ENCODE assay signal across 8 cellular contexts in the genomic region with DNA sequence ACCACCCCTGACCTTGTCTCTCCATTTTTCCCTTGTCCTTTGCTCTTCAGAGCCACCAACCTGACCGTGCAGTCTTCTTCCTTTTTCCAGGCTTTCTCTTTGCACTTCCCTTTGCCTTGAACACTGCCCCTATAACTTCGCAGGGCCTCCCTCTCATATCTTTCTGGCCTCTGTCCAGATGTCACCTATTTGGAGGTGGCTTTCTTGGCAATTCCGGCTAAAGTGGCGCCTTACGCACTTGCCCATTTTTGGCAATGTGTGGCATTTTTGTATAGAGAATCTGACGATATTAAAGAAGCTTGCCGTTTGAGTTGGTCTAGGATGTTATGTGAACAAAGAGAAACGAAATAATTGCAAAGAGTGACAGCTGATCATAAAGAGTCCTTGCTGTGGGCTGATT. TPM values are rescaled to one million over a fixed set of nuclear protein-coding genes. Genes with fewer than 3 reads are reported as not detected.
A peak's percentile ranks its signal among the peaks of the same experiment; 100 is the strongest.
DNase-seq lines count a peak whose midpoint lies in the region; ATAC-seq and TF ChIP-seq lines count a peak whose summit lies in the region.

No MANE protein-coding gene starts in this region.

- peaks cover 17 to 55% (median 50%) of the 10 kb centered on the region in 11 experiments; a peak in 20 of 22 replicates for H4K20me1 ChIP-seq in BLaER1 treated with 17β-estradiol and CSF1 and Interleukin-3, amounts not matched to agents 10 nM and 100 nM
- H4K20me1 ChIP-seq in Karpas-422 (ENCODE audit: insufficient read depth, low read depth, low read length), result no peaks in the 10 kb centered on the region

- H3K4me3 Mint-ChIP-seq in natural killer cell, result peak overlapping the region; percentile 94

- peaks cover 53% of the 10 kb centered on the region for H3K79me2 ChIP-seq in Karpas-422 (ENCODE audit: low read length)

- peaks cover 23% of the 10 kb centered on the region for H3K36me3 Mint-ChIP-seq in natural killer cell

- peak overlapping the region; percentile 80 to 94 (median 91) for H3K9ac ChIP-seq in BLaER1 treated with 17β-estradiol and CSF1 and Interleukin-3, amounts not matched to agents 10 nM and 100 nM
- H3K9ac ChIP-seq in Karpas-422 (ENCODE audit: low read length), result peak overlapping the region; percentile 97

- no peak for TF ChIP-seq CTCF in choroid plexus epithelial cell (conservative IDR thresholded peaks at IDR 0.05; ENCODE audit: low read depth, low read length)
- TF ChIP-seq CTCF in natural killer cell (IDR thresholded peaks at IDR 0.05), result no peak

- ATAC-seq in natural killer cell (no peak), GM18861 (IDR thresholded peaks at IDR 0.05; ENCODE audit: unreplicated experiment) (no peak)

- peaks cover 21 to 34% (median 26%) of the 10 kb centered on the region in 10 experiments for H3K4me1 ChIP-seq in BLaER1 treated with 17β-estradiol and CSF1 and Interleukin-3, amounts not matched to agents 10 nM and 100 nM
- H3K4me1 ChIP-seq in Karpas-422 (ENCODE audit: low read length), result peaks cover 23% of the 10 kb centered on the region

- peak overlapping the region in 8 of 11 experiments; percentile 79 to 90 (median 86); a peak in 13 of 22 replicates for H3K27ac ChIP-seq in BLaER1 treated with 17β-estradiol and CSF1 and Interleukin-3, amounts not matched to agents 10 nM and 100 nM
- H3K27ac ChIP-seq in Karpas-422 (ENCODE audit: low read length), result no peak overlapping the region

- DNase-seq in Karpas-422, result no peak
- no peak for DNase-seq in choroid plexus epithelial cell (ENCODE audit: low read depth)
- DNase-seq in natural killer cell, result no peak
- DNase-seq in islet precursor cell, result no peak
- no peak for DNase-seq in KBM-7
- no peak for DNase-seq in NCI-H524 (lab: John Stamatoyannopoulos, UW)

- peaks cover 19% of the 10 kb centered on the region in 2 donors for H3K27me3 Mint-ChIP-seq in natural killer cell (ENCODE audit: low read depth in 2 of 2)

- H3K4me1 Mint-ChIP-seq in natural killer cell, result peaks cover 27 to 35% of the 10 kb centered on the region in 2 donors

- peak overlapping the region; percentile 72 to 94 (median 84) for H3K4me3 ChIP-seq in BLaER1 treated with 17β-estradiol and CSF1 and Interleukin-3, amounts not matched to agents 10 nM and 100 nM
- H3K4me3 ChIP-seq in Karpas-422 (ENCODE audit: low read length) (peak overlapping the region; percentile 82), choroid plexus epithelial cell (ENCODE audit: low read depth, low read length) (peak overlapping the region; percentile 86)

- H3K9me2 ChIP-seq in Karpas-422 (replicated peaks; ENCODE audit: insufficient read depth, low read length), result no peaks in the 10 kb centered on the region

- in situ Hi-C loops in KBM-7 (cut with MboI; ENCODE audit: low pct_unique_long_range_greater_than_20kb, low sequenced_read_pairs), result no loop called here

- peak overlapping the region; percentile 90 to 98 (median 96) for H3K4me2 ChIP-seq in BLaER1 treated with 17β-estradiol and CSF1 and Interleukin-3, amounts not matched to agents 10 nM and 100 nM
- peak overlapping the region; percentile 92 for H3K4me2 ChIP-seq in Karpas-422 (ENCODE audit: low read depth, low read length, poor library complexity, severe bottlenecking)

- no peak overlapping the region for H2AFZ ChIP-seq in Karpas-422 (ENCODE audit: low read length)

- peak overlapping the region; percentile 95 to 99 for H3K27ac Mint-ChIP-seq in natural killer cell

- H3K36me3 ChIP-seq in BLaER1 treated with 17β-estradiol and CSF1 and Interleukin-3, amounts not matched to agents 10 nM and 100 nM, result peaks cover 29 to 33% (median 30%) of the 10 kb centered on the region in 11 experiments
- H3K36me3 ChIP-seq in Karpas-422 (ENCODE audit: insufficient read depth, low read length), result peaks cover 33% of the 10 kb centered on the region

- peaks cover 0 to under 1% of the 10 kb centered on the region in 2 donors for H3K9me3 Mint-ChIP-seq in natural killer cell

- H3K27me3 ChIP-seq in BLaER1 treated with 17β-estradiol and CSF1 and Interleukin-3, amounts not matched to agents 10 nM and 100 nM, result peaks cover 0 to 31% (median 24%) of the 10 kb centered on the region in 11 experiments; a peak in 12 of 22 replicates
- H3K27me3 ChIP-seq in Karpas-422 (ENCODE audit: low read length), result no peaks in the 10 kb centered on the region

- no peaks in the 10 kb centered on the region for H3K9me3 ChIP-seq in BLaER1 treated with 17β-estradiol and CSF1 and Interleukin-3, amounts not matched to agents 10 nM and 100 nM (replicated peaks in 1 of 11)
- no peaks in the 10 kb centered on the region for H3K9me3 ChIP-seq in Karpas-422 (ENCODE audit: low read length)

- intact Hi-C loops in natural killer cell (cut with micrococcal nuclease), result loop anchor here (2.0 kb wide), 1 partner anchor 40 kb away; a partner anchor contains a TSS

RNA-seq across cellular contexts. Expression of a gene that starts 0.9 kb away (rescaled TPM):
- 19.8 and 21.6 TPM in 2 replicates for total RNA-seq in Karpas-422 (2014; rRNA removed; shearing (Covaris generic); ENCODE audit: low replicate concordance)
- 1 to 10 TPM; 4.7 to 7.2 (median 5.9) TPM for total RNA-seq in natural killer cell

RNA-seq across cellular contexts. Expression of a gene that starts 29.9 kb away (rescaled TPM):
- total RNA-seq in Karpas-422 (2014; rRNA removed; shearing (Covaris generic); ENCODE audit: low replicate concordance), result 6.9 and 10.0 TPM in 2 replicates
- total RNA-seq in natural killer cell, result 10 to 100 TPM in 1 of 3 donors, 1 to 10 TPM in 2; 6.6 to 10.7 (median 9.2) TPM

RNA-seq across cellular contexts. Expression of a gene that starts 40.9 kb away (rescaled TPM):
- 95.1 and 113 TPM in 2 replicates for total RNA-seq in Karpas-422 (2014; rRNA removed; shearing (Covaris generic); ENCODE audit: low replicate concordance)
- 10 to 100 TPM; 67.8 to 74.1 (median 69.7) TPM for total RNA-seq in natural killer cell

RNA-seq across cellular contexts. Expression of a gene that starts 42.2 kb away (rescaled TPM):
- 19.5 and 30.0 TPM in 2 replicates for total RNA-seq in Karpas-422 (2014; rRNA removed; shearing (Covaris generic); ENCODE audit: low replicate concordance)
- total RNA-seq in natural killer cell, result 10 to 100 TPM in 2 of 3 donors, 1 to 10 TPM in 1; 7.4 to 15.6 (median 13.7) TPM

RNA-seq across cellular contexts. Expression of a gene that starts 42.2 kb away (rescaled TPM):
- total RNA-seq in Karpas-422 (2014; rRNA removed; shearing (Covaris generic); ENCODE audit: low replicate concordance), result 3.1 and 6.5 TPM in 2 replicates
- 1 to 10 TPM in 1 of 3 donors, under 1 TPM in 2; 0.48 to 1.2 (median 0.92) TPM for total RNA-seq in natural killer cell
